1 cellular context compared by ENCODE assay signal in the genomic region with DNA sequence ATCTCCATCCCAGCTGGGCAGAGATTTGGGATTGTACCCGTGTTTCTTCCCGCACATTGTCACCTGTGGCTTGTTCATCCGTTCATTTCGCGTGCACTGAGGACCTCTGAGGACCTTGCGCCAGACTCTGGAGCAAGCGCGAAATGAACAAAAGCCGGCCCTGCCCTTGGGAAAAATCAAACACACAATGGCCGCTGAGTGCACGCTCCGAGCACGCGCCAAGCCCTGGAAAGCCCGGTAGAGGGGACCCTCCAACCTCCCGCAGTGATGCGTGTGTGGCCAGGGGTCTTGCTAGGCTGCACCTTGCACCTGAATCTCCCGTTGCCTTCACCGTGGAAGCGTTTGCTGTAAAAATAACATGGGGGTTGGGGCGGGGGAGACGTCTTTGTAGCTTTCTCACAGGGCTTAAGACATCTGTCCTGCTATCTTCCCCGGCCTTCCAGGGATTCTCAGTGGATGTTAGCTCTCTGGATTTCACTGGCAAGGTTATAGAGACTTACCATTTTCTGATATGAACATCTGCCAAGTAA.
TF ChIP-seq lines count a peak whose summit lies in the region.

No MANE protein-coding gene starts in this region.

TF ChIP-seq in H1, 55 proteins besides CTCF, POLR2A, EP300 and RAD21 (continued from another document):
- TF ChIP-seq TBP (IDR thresholded peaks at IDR 0.05; ENCODE audit: low read depth, low read length): 0 out of 2 replicates have a peak, but pooled peaks have one; percentile 20
- no peak for TF ChIP-seq NANOG (IDR thresholded peaks at IDR 0.05; ENCODE audit: insufficient read depth, low read depth, low read length, poor library complexity, severe bottlenecking)
- 0 out of 2 replicates have a peak, but pooled peaks have one; percentile 41 for TF ChIP-seq YY1 (IDR thresholded peaks at IDR 0.05; ENCODE audit: low read depth, low read length)
TF ChIP-seq in H1: peak in this region for 3.
